ENCODE assay signal across 1 cellular context in the genomic region with DNA sequence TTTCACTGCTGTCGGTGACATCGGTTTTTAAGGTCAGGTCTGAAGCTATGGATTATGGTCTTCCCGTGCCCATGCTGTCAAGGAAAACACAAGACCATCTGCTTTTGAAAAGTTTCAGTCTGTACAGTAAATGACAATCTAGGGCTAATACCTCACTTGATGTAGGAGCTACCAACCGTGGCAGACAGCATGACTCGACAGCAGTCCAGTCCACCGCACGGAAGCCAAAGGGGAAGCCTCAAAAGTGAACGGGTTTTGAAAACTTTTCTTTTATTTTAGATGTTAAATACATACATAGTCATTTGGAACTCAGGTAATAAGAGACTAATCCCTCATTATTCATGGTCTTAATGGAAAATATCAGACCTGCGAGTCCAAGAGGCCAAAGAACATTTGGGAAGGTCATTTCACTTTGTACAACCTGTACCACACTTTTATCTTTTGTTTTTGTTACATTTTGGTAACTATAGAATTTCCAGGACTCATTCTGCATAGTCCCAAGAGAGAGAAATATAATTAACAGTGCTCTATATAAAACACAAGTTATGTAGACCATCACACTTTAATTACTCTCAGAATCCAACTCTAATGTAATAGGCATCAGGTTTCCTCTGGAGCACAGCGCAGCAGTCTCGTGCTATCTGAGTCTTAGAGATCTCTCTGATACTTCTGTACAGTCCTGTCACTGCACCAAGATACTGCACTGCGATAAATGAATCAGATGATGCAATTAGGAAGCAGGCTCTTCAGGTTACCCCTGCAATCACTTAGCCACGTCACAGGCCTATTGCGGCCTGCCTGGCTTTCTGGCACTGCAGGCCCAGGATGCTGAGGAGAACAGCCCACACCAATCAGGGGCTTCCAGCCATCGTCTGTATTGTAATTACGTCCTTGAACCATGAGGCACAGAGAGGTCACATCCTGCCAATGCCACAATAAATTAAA.
TF ChIP-seq lines count a peak whose summit lies in the region.

No MANE protein-coding gene starts in this region.

TF ChIP-seq in IMR-90, 13 proteins besides CTCF, POLR2A, EP300 and RAD21:
- no peak for TF ChIP-seq ELK1 (IDR thresholded peaks at IDR 0.05; ENCODE audit: borderline replicate concordance, low read depth, low read length)
- no peak for TF ChIP-seq CHD1 (IDR thresholded peaks at IDR 0.05; ENCODE audit: low read depth, low read length)
- TF ChIP-seq RCOR1 (IDR thresholded peaks at IDR 0.05; ENCODE audit: insufficient replicate concordance, low read length): no peak
- 0 out of 2 replicates have a peak, but pooled peaks have one; percentile 8 for TF ChIP-seq CEBPB (IDR thresholded peaks at IDR 0.05; ENCODE audit: low read depth, low read length)
- no peak for TF ChIP-seq MAZ (IDR thresholded peaks at IDR 0.05; ENCODE audit: borderline replicate concordance, low read depth, low read length)
